ENCODE assay signal across 17 cellular contexts in genomic region chr1:183653876-183654451, GRCh38. TPM values are rescaled to one million over a fixed set of nuclear protein-coding genes. Genes with fewer than 3 reads are reported as not detected.
DNase-seq lines count a peak whose midpoint lies in the region; ATAC-seq and TF ChIP-seq lines count a peak whose summit lies in the region.
"Had no signal": no experiment of that assay in that cellular context is flagged by ENCODE, and none has a peak within 500 bp of the region (broad histone marks: within the 10 kb centered on the region; RNA-seq: fewer than 3 reads in every experiment).

No MANE protein-coding gene starts in this region.

- no peak for DNase-seq in CD4-positive, alpha-beta memory T cell
- peak; percentile 69 for DNase-seq in RPMI8226
- DNase-seq in right atrium auricular region (ENCODE audit: low spot score), result no peak
- DNase-seq in HuH-7.5 (ENCODE audit: low spot score), result no peak
- DNase-seq in mesenteric fat pad (ENCODE audit: low spot score), result no peak
- DNase-seq in activated effector memory CD4-positive, alpha-beta T cell treated with anti-CD3 and anti-CD28 coated beads, Interleukin-2, amount 50 U/mL, for 16 hours, result no peak
- DNase-seq: activated CD8-positive, alpha-beta memory T cell treated with anti-CD3 and anti-CD28 coated beads, Interleukin-2, amount 10 ng/mL, durations not matched to agents 7 days and 5 days; amniotic stem cell; H7; left lung; NCI-H187 had no signal

- H3K36me3 ChIP-seq in CD4-positive, alpha-beta memory T cell (ENCODE audit: insufficient read depth, low read length), result no peaks in the 10 kb centered on the region
- no peaks in the 10 kb centered on the region for H3K36me3 ChIP-seq in right atrium auricular region
- H3K36me3 ChIP-seq: colonic mucosa, left lung, vagina had no signal

- H3K4me3 ChIP-seq in CD4-positive, alpha-beta memory T cell (ENCODE audit: low read length in 2 of 2), result no peak overlapping the region
- no peak overlapping the region for H3K4me3 ChIP-seq in right atrium auricular region
- H3K4me3 ChIP-seq: colonic mucosa, left lung, vagina had no signal

- no peak for TF ChIP-seq CTCF in right atrium auricular region (IDR thresholded peaks at IDR 0.05)

- H3K4me1 Mint-ChIP-seq in CD4-positive, alpha-beta memory T cell, result peaks cover 29 to 41% (median 32%) of the 10 kb centered on the region in 4 donors

- H3K27ac ChIP-seq in CD4-positive, alpha-beta memory T cell (ENCODE audit: low read depth, low read length), result no peak overlapping the region
- H3K27ac ChIP-seq in right atrium auricular region, result peak overlapping the region; percentile 17 to 62
- H3K27ac ChIP-seq: vagina had no signal

- ATAC-seq in GM19043 (IDR thresholded peaks at IDR 0.05; ENCODE audit: low read depth, unreplicated experiment) (peak; percentile 43), GM18502 (IDR thresholded peaks at IDR 0.05; ENCODE audit: poor library complexity, unreplicated experiment) (no peak)
- ATAC-seq: activated CD8-positive, alpha-beta memory T cell treated with anti-CD3 and anti-CD28 coated beads, Interleukin-2, amount 10 ng/mL, durations not matched to agents 7 days and 5 days had no signal

- no peaks in the 10 kb centered on the region for H3K27me3 ChIP-seq in CD4-positive, alpha-beta memory T cell (ENCODE audit: insufficient read depth, low read length)
- no peaks in the 10 kb centered on the region for H3K27me3 ChIP-seq in right atrium auricular region
- H3K27me3 ChIP-seq: colonic mucosa, left lung, vagina had no signal

- peaks cover 31% of the 10 kb centered on the region for H3K4me1 ChIP-seq in CD4-positive, alpha-beta memory T cell (ENCODE audit: insufficient read depth, low read length)
- peaks cover 0 to 34% of the 10 kb centered on the region in 2 donors for H3K4me1 ChIP-seq in right atrium auricular region
- H3K4me1 ChIP-seq: vagina had no signal

- CTCF ChIA-PET in CD4-positive, alpha-beta memory T cell (lab: Charles Lee; ENCODE audit: partially characterized antibody), result interaction anchor here (0.9 to 8.5 kb wide), 12 partner anchors 8 to 568 kb away, joined by 3 to 235 read pairs (median 20); no protein-coding TSS in a partner anchor

- POLR2A ChIA-PET in CD4-positive, alpha-beta memory T cell (lab: Charles Lee; ENCODE audit: partially characterized antibody), result interaction anchor here (0.6 to 1.1 kb wide), 3 partner anchors 17 to 262 kb away, joined by 3 to 4 read pairs (median 3); no protein-coding TSS in a partner anchor

- no peak overlapping the region for H3K4me3 Mint-ChIP-seq in CD4-positive, alpha-beta memory T cell
- H3K4me3 Mint-ChIP-seq: activated CD8-positive, alpha-beta memory T cell treated with anti-CD3 and anti-CD28 coated beads, Interleukin-2, amount 10 ng/mL, durations not matched to agents 7 days and 5 days had no signal

- H3K36me3 Mint-ChIP-seq in CD4-positive, alpha-beta memory T cell, result no peaks in the 10 kb centered on the region
- H3K36me3 Mint-ChIP-seq: activated CD8-positive, alpha-beta memory T cell treated with anti-CD3 and anti-CD28 coated beads, Interleukin-2, amount 10 ng/mL, durations not matched to agents 7 days and 5 days had no signal

- H3K27me3 Mint-ChIP-seq in CD4-positive, alpha-beta memory T cell, result peaks cover 0 to 2% of the 10 kb centered on the region in 2 donors
- H3K27me3 Mint-ChIP-seq: activated CD8-positive, alpha-beta memory T cell treated with anti-CD3 and anti-CD28 coated beads, Interleukin-2, amount 10 ng/mL, durations not matched to agents 7 days and 5 days had no signal

- H3K27ac Mint-ChIP-seq in CD4-positive, alpha-beta memory T cell, result peak overlapping the region in 6 of 7 donors; percentile 19 to 93 (median 57)
- H3K27ac Mint-ChIP-seq: activated CD8-positive, alpha-beta memory T cell treated with anti-CD3 and anti-CD28 coated beads, Interleukin-2, amount 10 ng/mL, durations not matched to agents 7 days and 5 days had no signal

- H3K9me3 Mint-ChIP-seq in CD4-positive, alpha-beta memory T cell, result no peaks in the 10 kb centered on the region

- H3K9me3 ChIP-seq in CD4-positive, alpha-beta memory T cell (ENCODE audit: control insufficient read depth in 1 of 2, low read length in 2 of 2), result no peaks in the 10 kb centered on the region
- no peaks in the 10 kb centered on the region for H3K9me3 ChIP-seq in right atrium auricular region
- H3K9me3 ChIP-seq: colonic mucosa, left lung, vagina had no signal

- intact Hi-C loops in CD4-positive, alpha-beta memory T cell (cut with micrococcal nuclease), result loop anchor here (2.0 kb wide), 1 partner anchor 19 kb away; the partner anchor contains the start of gene ARPC5

RNA-seq across cellular contexts. Expression of gene APOBEC4, which starts 0.8 kb away (rescaled TPM):
- total RNA-seq in CD4-positive, alpha-beta memory T cell, result not detected
- polyA plus RNA-seq in CD4-positive, alpha-beta memory T cell, result not detected
- total RNA-seq in right atrium auricular region, result not detected
- total RNA-seq in mesenteric fat pad, result not detected
- total RNA-seq: activated CD8-positive, alpha-beta memory T cell treated with anti-CD3 and anti-CD28 coated beads, Interleukin-2, amount 10 ng/mL, durations not matched to agents 7 days and 5 days; colonic mucosa; esophagus mucosa; H7; vagina had no signal
- polyA plus RNA-seq: BJ had no signal

RNA-seq across cellular contexts. Expression of gene ARPC5, which starts 18.4 kb away (rescaled TPM):
- 100 to 1,000 TPM; 106 to 107 TPM for total RNA-seq in CD4-positive, alpha-beta memory T cell
- polyA plus RNA-seq in CD4-positive, alpha-beta memory T cell, result 100 to 1,000 TPM; 391 to 696 TPM
- total RNA-seq in right atrium auricular region (10 to 100 TPM; 39.2 to 47.0 TPM), mesenteric fat pad (109 TPM)
